Comparison of ENCODE assay signal across 20 cellular contexts in the genomic region with DNA sequence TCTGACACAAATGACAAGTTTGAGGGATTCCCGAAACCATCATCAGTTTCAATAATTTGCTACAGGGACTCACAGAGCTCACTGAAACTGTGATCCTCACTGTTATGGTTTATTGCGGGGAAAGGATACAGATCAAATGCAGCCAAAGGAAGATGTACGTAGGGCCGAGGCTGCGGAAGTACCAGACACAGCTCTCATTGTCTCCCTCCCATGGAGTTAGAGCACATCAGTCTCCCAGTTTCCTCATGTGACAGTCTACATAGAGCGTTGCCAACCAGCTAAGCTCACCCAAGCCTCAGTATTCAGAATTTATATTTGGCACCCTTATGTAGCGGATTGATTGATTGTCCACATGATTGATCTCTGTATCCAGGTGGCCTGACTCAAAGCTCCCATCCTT.
"Had no signal": no experiment of that assay in that cellular context is flagged by ENCODE, and none has a peak within 500 bp of the region (broad histone marks: within the 10 kb centered on the region; RNA-seq: fewer than 3 reads in every experiment).

No MANE protein-coding gene starts in this region.

- H3K9me3 ChIP-seq: SJSA1, SK-N-SH had no signal

- H3K4me1 ChIP-seq: SJSA1 had no signal

- H3K4me3 ChIP-seq: K562, SJSA1 had no signal

- DNase-seq: Kasumi-1, MM.1S, NCI-H1092 treated with DMSO at 0.1 percent for 48 hours, NCI-H1436, NCI-H187, NCI-H2029 treated with DMSO at 0.1 percent for 48 hours, NCI-H2171 treated with DMSO at 0.1 percent for 48 hours, NCI-H345, NCI-H446 treated with DMSO at 0.1 percent for 48 hours, NCI-H510A treated with DMSO at 0.1 percent for 48 hours, NCI-H526 treated with DMSO at 0.1 percent for 48 hours, NCI-H748 treated with DMSO at 0.1 percent for 48 hours, Right ventricle myocardium superior, RPMI8226, SIG-M5, SK-N-SH had no signal

- H3K27me3 ChIP-seq: SJSA1 had no signal

- H3K27ac ChIP-seq: HL-60, KMS-11, SJSA1 had no signal

- H3K36me3 ChIP-seq: SJSA1 had no signal
